In genomic region chr12:66323017-66323416, GRCh38 we compare ENCODE assay signal across 16 cellular contexts. TPM values are rescaled to one million over a fixed set of nuclear protein-coding genes. Genes with fewer than 3 reads are reported as not detected.
DNase-seq lines count a peak whose midpoint lies in the region; ATAC-seq, FAIRE-seq and TF ChIP-seq lines count a peak whose summit lies in the region.
"Had no signal": no experiment of that assay in that cellular context is flagged by ENCODE, and none has a peak within 500 bp of the region (broad histone marks: within the 10 kb centered on the region; RNA-seq: fewer than 3 reads in every experiment).

No MANE protein-coding gene starts in this region.

- no peak for FAIRE-seq in GM12891 (lab: Jason Lieb, UNC)
- FAIRE-seq: GM19239, H1 had no signal

- H3K27ac ChIP-seq in CD8-positive, alpha-beta memory T cell (ENCODE audit: low read depth, low read length): no peak overlapping the region
- H3K27ac ChIP-seq: BLaER1 treated with 17β-estradiol and CSF1 and Interleukin-3, amounts not matched to agents 10 nM and 100 nM had no signal

- no peak overlapping the region for H3K4me3 Mint-ChIP-seq in activated CD4-positive, alpha-beta T cell treated with anti-CD3 and anti-CD28 coated beads, Interleukin-2, amount 10 ng/mL, durations not matched to agents 24 days and 14 days
- no peak overlapping the region for H3K4me3 Mint-ChIP-seq in activated naive CD8-positive, alpha-beta T cell treated with anti-CD3 and anti-CD28 coated beads, Interleukin-2, amount 50 U/mL, for 24 hours
- no peak overlapping the region for H3K4me3 Mint-ChIP-seq in activated naive CD8-positive, alpha-beta T cell treated with anti-CD3 and anti-CD28 coated beads for 36 hours
- H3K4me3 Mint-ChIP-seq in CD8-positive, alpha-beta memory T cell: no peak overlapping the region
- no peak overlapping the region for H3K4me3 Mint-ChIP-seq in stimulated activated effector memory CD8-positive, alpha-beta T cell treated with anti-CD3 and anti-CD28 coated beads, Interleukin-12 subunit alpha, Interleukin-12 subunit beta, amount 100 ng/mL, for 72 hours
- H3K4me3 Mint-ChIP-seq: CD4-positive, alpha-beta memory T cell had no signal

- H3K9me3 Mint-ChIP-seq in activated CD4-positive, alpha-beta T cell treated with anti-CD3 and anti-CD28 coated beads, Interleukin-2, amount 10 ng/mL, durations not matched to agents 24 days and 14 days: no peaks in the 10 kb centered on the region
- H3K9me3 Mint-ChIP-seq in activated naive CD8-positive, alpha-beta T cell treated with anti-CD3 and anti-CD28 coated beads, Interleukin-2, amount 50 U/mL, for 24 hours: no peaks in the 10 kb centered on the region
- H3K9me3 Mint-ChIP-seq in activated naive CD8-positive, alpha-beta T cell treated with anti-CD3 and anti-CD28 coated beads for 36 hours: no peaks in the 10 kb centered on the region
- H3K9me3 Mint-ChIP-seq in CD8-positive, alpha-beta memory T cell: no peaks in the 10 kb centered on the region
- no peaks in the 10 kb centered on the region for H3K9me3 Mint-ChIP-seq in stimulated activated effector memory CD8-positive, alpha-beta T cell treated with anti-CD3 and anti-CD28 coated beads, Interleukin-12 subunit alpha, Interleukin-12 subunit beta, amount 100 ng/mL, for 72 hours
- H3K9me3 Mint-ChIP-seq: CD4-positive, alpha-beta memory T cell had no signal

- H3K36me3 ChIP-seq in CD8-positive, alpha-beta memory T cell (ENCODE audit: insufficient read depth, low read length): peaks cover 26% of the 10 kb centered on the region
- H3K36me3 ChIP-seq: HAP-1 had no signal

- intact Hi-C loops in activated CD4-positive, alpha-beta T cell treated with anti-CD3 and anti-CD28 coated beads, Interleukin-2, amount 10 ng/mL, durations not matched to agents 24 days and 14 days (cut with micrococcal nuclease): no loop called here

- no peaks in the 10 kb centered on the region for H3K27me3 Mint-ChIP-seq in activated CD4-positive, alpha-beta T cell treated with anti-CD3 and anti-CD28 coated beads, Interleukin-2, amount 10 ng/mL, durations not matched to agents 24 days and 14 days
- no peaks in the 10 kb centered on the region for H3K27me3 Mint-ChIP-seq in activated naive CD8-positive, alpha-beta T cell treated with anti-CD3 and anti-CD28 coated beads, Interleukin-2, amount 50 U/mL, for 24 hours
- no peaks in the 10 kb centered on the region for H3K27me3 Mint-ChIP-seq in activated naive CD8-positive, alpha-beta T cell treated with anti-CD3 and anti-CD28 coated beads for 36 hours
- no peaks in the 10 kb centered on the region for H3K27me3 Mint-ChIP-seq in CD8-positive, alpha-beta memory T cell
- H3K27me3 Mint-ChIP-seq: CD4-positive, alpha-beta memory T cell had no signal

- no peak overlapping the region for H3K27ac Mint-ChIP-seq in activated CD4-positive, alpha-beta T cell treated with anti-CD3 and anti-CD28 coated beads, Interleukin-2, amount 10 ng/mL, durations not matched to agents 24 days and 14 days
- H3K27ac Mint-ChIP-seq in activated naive CD8-positive, alpha-beta T cell treated with anti-CD3 and anti-CD28 coated beads, Interleukin-2, amount 50 U/mL, for 24 hours: no peak overlapping the region
- no peak overlapping the region for H3K27ac Mint-ChIP-seq in activated naive CD8-positive, alpha-beta T cell treated with anti-CD3 and anti-CD28 coated beads for 36 hours
- H3K27ac Mint-ChIP-seq in CD8-positive, alpha-beta memory T cell: peak overlapping the region in 6 of 8 donors; percentile 1 to 76 (median 33)
- peak overlapping the region; percentile 82 for H3K27ac Mint-ChIP-seq in stimulated activated effector memory CD8-positive, alpha-beta T cell treated with anti-CD3 and anti-CD28 coated beads, Interleukin-12 subunit alpha, Interleukin-12 subunit beta, amount 100 ng/mL, for 72 hours

- POLR2A ChIA-PET in CD8-positive, alpha-beta memory T cell (lab: Charles Lee): no interaction called here

- H3K4me1 ChIP-seq in CD8-positive, alpha-beta memory T cell (ENCODE audit: insufficient read depth, low read length): peaks cover 7% of the 10 kb centered on the region
- H3K4me1 ChIP-seq: Caco-2, HAP-1 had no signal

- H3K4me1 Mint-ChIP-seq in activated CD4-positive, alpha-beta T cell treated with anti-CD3 and anti-CD28 coated beads, Interleukin-2, amount 10 ng/mL, durations not matched to agents 24 days and 14 days: peaks cover 15% of the 10 kb centered on the region
- H3K4me1 Mint-ChIP-seq in activated naive CD8-positive, alpha-beta T cell treated with anti-CD3 and anti-CD28 coated beads, Interleukin-2, amount 50 U/mL, for 24 hours: peaks cover 28% of the 10 kb centered on the region
- H3K4me1 Mint-ChIP-seq in activated naive CD8-positive, alpha-beta T cell treated with anti-CD3 and anti-CD28 coated beads for 36 hours: peaks cover 34% of the 10 kb centered on the region
- H3K4me1 Mint-ChIP-seq in CD8-positive, alpha-beta memory T cell: peaks cover 45 to 83% (median 82%) of the 10 kb centered on the region in 3 donors
- peaks cover 26% of the 10 kb centered on the region for H3K4me1 Mint-ChIP-seq in stimulated activated effector memory CD8-positive, alpha-beta T cell treated with anti-CD3 and anti-CD28 coated beads, Interleukin-12 subunit alpha, Interleukin-12 subunit beta, amount 100 ng/mL, for 72 hours

- H3K9me3 ChIP-seq in CD8-positive, alpha-beta memory T cell (ENCODE audit: low read length): no peaks in the 10 kb centered on the region
- H3K9me3 ChIP-seq: BLaER1 treated with 17β-estradiol and CSF1 and Interleukin-3, amounts not matched to agents 10 nM and 100 nM; Caco-2; HAP-1 had no signal

- peaks cover 70% of the 10 kb centered on the region for H3K36me3 Mint-ChIP-seq in activated CD4-positive, alpha-beta T cell treated with anti-CD3 and anti-CD28 coated beads, Interleukin-2, amount 10 ng/mL, durations not matched to agents 24 days and 14 days (ENCODE audit: low read depth)
- peaks cover 49% of the 10 kb centered on the region for H3K36me3 Mint-ChIP-seq in activated naive CD8-positive, alpha-beta T cell treated with anti-CD3 and anti-CD28 coated beads, Interleukin-2, amount 50 U/mL, for 24 hours (ENCODE audit: low read depth)
- H3K36me3 Mint-ChIP-seq in activated naive CD8-positive, alpha-beta T cell treated with anti-CD3 and anti-CD28 coated beads for 36 hours: peaks cover 20% of the 10 kb centered on the region
- peaks cover 3 to 87% (median 32%) of the 10 kb centered on the region in 3 donors for H3K36me3 Mint-ChIP-seq in CD8-positive, alpha-beta memory T cell
- peaks cover 99% of the 10 kb centered on the region for H3K36me3 Mint-ChIP-seq in stimulated activated effector memory CD8-positive, alpha-beta T cell treated with anti-CD3 and anti-CD28 coated beads, Interleukin-12 subunit alpha, Interleukin-12 subunit beta, amount 100 ng/mL, for 72 hours

- H3K4me3 ChIP-seq in CD8-positive, alpha-beta memory T cell (ENCODE audit: low read length): no peak overlapping the region
- H3K4me3 ChIP-seq: BLaER1 treated with 17β-estradiol and CSF1 and Interleukin-3, amounts not matched to agents 10 nM and 100 nM; HAP-1 had no signal

- CTCF ChIA-PET in CD8-positive, alpha-beta memory T cell (lab: Charles Lee): no interaction called here

- H3K27me3 ChIP-seq in CD8-positive, alpha-beta memory T cell (ENCODE audit: insufficient read depth, low read length, poor library complexity, severe bottlenecking): no peaks in the 10 kb centered on the region
- H3K27me3 ChIP-seq: BLaER1 treated with 17β-estradiol and CSF1 and Interleukin-3, amounts not matched to agents 10 nM and 100 nM had no signal

- TF ChIP-seq POLR2A in GM12891 (IDR thresholded peaks at IDR 0.05; ENCODE audit: low read depth, low read length): no peak

- peak; percentile 49 for DNase-seq in activated CD4-positive, alpha-beta T cell treated with anti-CD3 and anti-CD28 coated beads, Interleukin-2, amount 10 ng/mL, durations not matched to agents 24 days and 14 days
- DNase-seq in activated CD4-positive, alpha-beta T cell treated with anti-CD3 and anti-CD28 coated beads, Interleukin-2, amount 50 U/mL, for 48 hours: no peak
- no peak for DNase-seq in activated naive CD8-positive, alpha-beta T cell treated with anti-CD3 and anti-CD28 coated beads, Interleukin-2, amount 50 U/mL, for 24 hours
- no peak for DNase-seq in activated naive CD8-positive, alpha-beta T cell treated with anti-CD3 and anti-CD28 coated beads for 36 hours
- DNase-seq in CD8-positive, alpha-beta memory T cell: no peak
- no peak for DNase-seq in stimulated activated effector memory CD8-positive, alpha-beta T cell treated with anti-CD3 and anti-CD28 coated beads, Interleukin-12 subunit alpha, Interleukin-12 subunit beta, amount 100 ng/mL, for 72 hours (ENCODE audit: low spot score in 2 of 2)
- DNase-seq in GM12891 (ENCODE audit: insufficient read length, low spot score): no peak
- DNase-seq: 8988T; Caco-2; CD4-positive, alpha-beta memory T cell; DND-41; GDM1 had no signal

- peak; percentile 36 for ATAC-seq in activated naive CD8-positive, alpha-beta T cell treated with anti-CD3 and anti-CD28 coated beads, Interleukin-2, amount 50 U/mL, for 24 hours
- ATAC-seq in stimulated activated effector memory CD8-positive, alpha-beta T cell treated with anti-CD3 and anti-CD28 coated beads, Interleukin-12 subunit alpha, Interleukin-12 subunit beta, amount 100 ng/mL, for 72 hours: peak; percentile 32

TF ChIP-seq in GM12891, 5 proteins besides CTCF, POLR2A, EP300 and RAD21:
- TF ChIP-seq TAF1 (IDR thresholded peaks at IDR 0.05; ENCODE audit: low read depth, low read length) (no peak), POU2F2 (IDR thresholded peaks at IDR 0.05; ENCODE audit: low read depth, low read length) (no peak), POLR2AphosphoS5 (IDR thresholded peaks at IDR 0.05; ENCODE audit: low read depth, low read length) (no peak), SPI1 (IDR thresholded peaks at IDR 0.05; ENCODE audit: low read depth, low read length) (no peak), PAX5 (IDR thresholded peaks at IDR 0.05; ENCODE audit: insufficient read depth, low read length, severe bottlenecking) (no peak)

RNA-seq across cellular contexts. Expression of gene HELB, which starts 20.7 kb away (rescaled TPM):
- 20.2 and 21.4 TPM in 2 replicates for total RNA-seq in activated CD4-positive, alpha-beta T cell treated with anti-CD3 and anti-CD28 coated beads, Interleukin-2, amount 10 ng/mL, durations not matched to agents 24 days and 14 days
- total RNA-seq in activated naive CD8-positive, alpha-beta T cell treated with anti-CD3 and anti-CD28 coated beads for 36 hours: 10 to 100 TPM; 13.5 to 13.7 TPM
- 10 to 100 TPM; 13.8 to 14.2 TPM for total RNA-seq in CD8-positive, alpha-beta memory T cell
- polyA plus RNA-seq in CD8-positive, alpha-beta memory T cell: 29.4 TPM
- polyA plus RNA-seq in GM12891 (2012; ENCODE audit: low read depth, missing spikeins): 2.0 TPM

Comparison
In these comparisons a context has a peak if more than half of its experiments do, and no peak if none do; other contexts are left out.
1. H3K27ac Mint-ChIP-seq: peak in CD8-positive, alpha-beta memory T cell (6 of 8) and stimulated activated effector memory CD8-positive, alpha-beta T cell treated with anti-CD3 and anti-CD28 coated beads, Interleukin-12 subunit alpha, Interleukin-12 subunit beta, amount 100 ng/mL, for 72 hours (single experiment); none in activated CD4-positive, alpha-beta T cell treated with anti-CD3 and anti-CD28 coated beads, Interleukin-2, amount 10 ng/mL, durations not matched to agents 24 days and 14 days (single experiment), activated naive CD8-positive, alpha-beta T cell treated with anti-CD3 and anti-CD28 coated beads, Interleukin-2, amount 50 U/mL, for 24 hours (single experiment) and activated naive CD8-positive, alpha-beta T cell treated with anti-CD3 and anti-CD28 coated beads for 36 hours (single experiment).